In genomic region chr13:110907951-110908898, GRCh38 we compare ENCODE assay signal across 9 cellular contexts. TPM values are rescaled to one million over a fixed set of nuclear protein-coding genes. Genes with fewer than 3 reads are reported as not detected.
A peak's percentile ranks its signal among the peaks of the same experiment; 100 is the strongest.
DNase-seq lines count a peak whose midpoint lies in the region; ATAC-seq, FAIRE-seq and TF ChIP-seq lines count a peak whose summit lies in the region.
"Had no signal": no experiment of that assay in that cellular context is flagged by ENCODE, and none has a peak within 500 bp of the region (broad histone marks: within the 10 kb centered on the region; RNA-seq: fewer than 3 reads in every experiment).

No MANE protein-coding gene starts in this region.

- H3K9me3 ChIP-seq in A549, result no peaks in the 10 kb centered on the region
- no peaks in the 10 kb centered on the region for H3K9me3 ChIP-seq in astrocyte (ENCODE audit: insufficient read depth, low read depth, low read length)

- H3K4me3 ChIP-seq in A549 (no peak overlapping the region), astrocyte (ENCODE audit: insufficient read depth, low read depth, low read length) (no peak overlapping the region)

- H3K79me2 ChIP-seq in astrocyte (ENCODE audit: insufficient read depth, low read length), result peaks cover 97% of the 10 kb centered on the region

- no peak for TF ChIP-seq EP300 in A549 (IDR thresholded peaks at IDR 0.05)

- peaks cover 33% of the 10 kb centered on the region for H3K36me3 ChIP-seq in astrocyte (ENCODE audit: insufficient read depth, low read length)

- ATAC-seq in A549, result peak; percentile 80
- ATAC-seq in HG03342 (IDR thresholded peaks at IDR 0.05; ENCODE audit: unreplicated experiment), result peak; percentile 56
- no peak for ATAC-seq in omental fat pad (ENCODE audit: low FRiP score)
- ATAC-seq in HG02884 (IDR thresholded peaks at IDR 0.05; ENCODE audit: unreplicated experiment), result no peak
- ATAC-seq in T-cell (replicated peaks in 1 of 4), result no peak

- no peak for FAIRE-seq in A549 (lab: Jason Lieb, UNC)
- no peak for FAIRE-seq in astrocyte (lab: Jason Lieb, UNC)

- peaks cover 77% of the 10 kb centered on the region for H4K20me1 ChIP-seq in astrocyte (ENCODE audit: insufficient read depth, low read length)

- H3K9me3 Mint-ChIP-seq in astrocyte (ENCODE audit: unreplicated experiment), result no peaks in the 10 kb centered on the region
- no peaks in the 10 kb centered on the region for H3K9me3 Mint-ChIP-seq in T-cell

- WGBS in A549 (ENCODE audit: missing lambda C conversion rate), result 61% methylated on average over 9 of the region's 9 CpGs

- no peak overlapping the region for H2AFZ ChIP-seq in astrocyte (ENCODE audit: low read depth, low read length)

- no peak for TF ChIP-seq CTCF in A549 (IDR thresholded peaks at IDR 0.05)
- TF ChIP-seq CTCF in astrocyte (IDR thresholded peaks at IDR 0.05; ENCODE audit: insufficient read depth, low read depth, low read length), result no peak
- no peak for TF ChIP-seq CTCF in omental fat pad (IDR thresholded peaks at IDR 0.05)

- no peak for TF ChIP-seq POLR2A in A549 (IDR thresholded peaks at IDR 0.05; ENCODE audit: low read length)

- POLR2A ChIA-PET in A549 (lab: Yijun Ruan, JAX) (interaction anchor here (1.0 kb wide), 1 partner anchor 193 kb away, joined by 3 read pairs; no protein-coding TSS in a partner anchor), T-cell (lab: Charles Lee) (no interaction called here)

- no peak for TF ChIP-seq RAD21 in A549 (conservative IDR thresholded peaks at IDR 0.05 in 1 of 2, IDR thresholded peaks at IDR 0.05 in 1 of 2)

- H3K27ac Mint-ChIP-seq in astrocyte (ENCODE audit: unreplicated experiment) (peak overlapping the region; percentile 55), T-cell (peak overlapping the region in 1 of 2 donors; percentile 6)

- peaks cover 8% of the 10 kb centered on the region for H3K36me3 Mint-ChIP-seq in astrocyte (ENCODE audit: low read depth, unreplicated experiment)
- peaks cover 52% of the 10 kb centered on the region for H3K36me3 Mint-ChIP-seq in T-cell

- CTCF ChIA-PET in A549 (lab: Yijun Ruan, JAX) (no interaction called here), T-cell (lab: Charles Lee) (interaction anchor here in 1 of 2 donors (1.0 kb wide), 1 partner anchor 20 kb away, joined by 3 read pairs; no protein-coding TSS in a partner anchor)

- H3K4me3 Mint-ChIP-seq in astrocyte (ENCODE audit: unreplicated experiment) (peak overlapping the region; percentile 54), T-cell (no peak overlapping the region)

- peak overlapping the region; percentile 20 to 48; a peak in 4 of 6 replicates for H3K27ac ChIP-seq in A549
- H3K27ac ChIP-seq in astrocyte (ENCODE audit: low read depth, low read length), result peak overlapping the region; percentile 32
- H3K27ac ChIP-seq: KMS-11 had no signal

- peak overlapping the region; percentile 42 for H3K4me2 ChIP-seq in A549
- H3K4me2 ChIP-seq in astrocyte (ENCODE audit: low read length), result peak overlapping the region; percentile 26
- H3K4me2 ChIP-seq: KMS-11 had no signal

- H3K27me3 ChIP-seq in astrocyte (ENCODE audit: insufficient read depth, low read length), result no peaks in the 10 kb centered on the region

- H3K27me3 Mint-ChIP-seq in astrocyte (ENCODE audit: low read depth, unreplicated experiment) (no peaks in the 10 kb centered on the region), T-cell (no peaks in the 10 kb centered on the region)

- peaks cover 43% of the 10 kb centered on the region for H3K4me1 Mint-ChIP-seq in astrocyte (ENCODE audit: low read depth, unreplicated experiment)
- peaks cover 70 to 72% (median 71%) of the 10 kb centered on the region in 3 donors for H3K4me1 Mint-ChIP-seq in T-cell

- H3K4me1 ChIP-seq in A549 (peaks cover 43% of the 10 kb centered on the region), astrocyte (ENCODE audit: insufficient read depth, low read length) (peaks cover 20% of the 10 kb centered on the region)

- peak; percentile 28 to 74 for DNase-seq in A549 (ENCODE audit: low read depth in 1 of 2, low spot score in 1 of 2)
- peak; percentile 82 for DNase-seq in astrocyte (ENCODE audit: low read depth)
- peak; percentile 94 for DNase-seq in kidney tubule cell (ENCODE audit: low spot score)
- no peak for DNase-seq in GM19238 (ENCODE audit: insufficient read length, low spot score)
- no peak for DNase-seq in omental fat pad (ENCODE audit: low spot score)
- no peak for DNase-seq in T-cell

- H3K9ac ChIP-seq in astrocyte (ENCODE audit: low read length), result peak overlapping the region; percentile 22
- H3K9ac ChIP-seq: KMS-11 had no signal

TF ChIP-seq in A549, 52 proteins besides CTCF, POLR2A, EP300 and RAD21:
- TF ChIP-seq PHF8 (IDR thresholded peaks at IDR 0.05; ENCODE audit: borderline replicate concordance, low read depth) (no peak), MAFK (IDR thresholded peaks at IDR 0.05; ENCODE audit: partially characterized antibody) (peak; percentile 53)

RNA-seq across cellular contexts. Expression of gene ANKRD10, which starts 6.6 kb away (rescaled TPM):
- polyA plus RNA-seq in A549 (2011; rRNA removed), result 60.2 and 66.0 TPM in 2 replicates
- 23.3 and 26.1 TPM in 2 replicates for polyA plus RNA-seq in A549 (2012; cell fraction: cytosol; rRNA removed)
- 72.9 and 89.4 TPM in 2 replicates for polyA plus RNA-seq in A549 (2012; cell fraction: nucleus; rRNA removed)
- 27.8 to 35.9 TPM (median 32.1 TPM) in 3 replicates for polyA plus RNA-seq in A549 (2017; fragmentation: RNase III; extraction: RNeasy Plus Mini Kit Qiagen cat#74134 plus additional on column Dnase treatment)
- polyA minus RNA-seq in A549 (2011; rRNA and poly(A)+ RNA removed), result 56.5 and 92.3 TPM in 2 replicates
- total RNA-seq in astrocyte, result 118 and 157 TPM in 2 replicates
- total RNA-seq in omental fat pad, result 100 to 1,000 TPM in 3 of 4 donors, 10 to 100 TPM in 1; 87.8 to 182 (median 145) TPM
- 100 to 1,000 TPM in 3 of 5 donors, 10 to 100 TPM in 2; 93.7 to 133 (median 104) TPM for total RNA-seq in T-cell

Comparison
In these comparisons a context has a peak if more than half of its experiments do, and no peak if none do; other contexts are left out.
1. ATAC-seq: peak in A549 (2 of 2) and HG03342 (single experiment); none in omental fat pad (single experiment), HG02884 (single experiment) and T-cell (0 of 4).
2. DNase-seq: peak in A549 (2 of 2), astrocyte (single experiment) and kidney tubule cell (single experiment); none in GM19238 (single experiment), omental fat pad (single experiment) and T-cell (0 of 34).